1 cellular context compared by ENCODE assay signal in the genomic region with DNA sequence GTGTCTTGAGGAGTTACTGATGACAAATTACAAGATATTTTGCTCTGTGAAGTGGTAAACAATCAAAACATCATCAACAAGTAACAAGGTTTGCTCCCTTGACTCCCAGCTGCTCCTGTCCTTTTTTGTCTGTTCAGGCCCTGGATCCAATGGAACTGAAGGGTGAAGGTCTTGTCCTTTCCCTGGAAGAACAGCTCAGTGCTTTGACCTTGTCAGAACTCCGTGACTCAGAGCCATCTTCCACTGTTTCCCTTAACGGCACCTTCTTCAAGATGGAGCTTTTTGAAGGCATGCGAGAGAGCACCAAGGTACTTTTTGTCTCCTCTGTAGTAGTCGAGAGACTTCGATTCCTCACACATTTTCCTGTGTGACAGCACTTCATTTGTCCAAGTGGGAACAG.
TF ChIP-seq lines count a peak whose summit lies in the region.

No MANE protein-coding gene starts in this region.

TF ChIP-seq in WTC11, 78 proteins besides CTCF, POLR2A, EP300 and RAD21:
- TF ChIP-seq, protein P1, sequence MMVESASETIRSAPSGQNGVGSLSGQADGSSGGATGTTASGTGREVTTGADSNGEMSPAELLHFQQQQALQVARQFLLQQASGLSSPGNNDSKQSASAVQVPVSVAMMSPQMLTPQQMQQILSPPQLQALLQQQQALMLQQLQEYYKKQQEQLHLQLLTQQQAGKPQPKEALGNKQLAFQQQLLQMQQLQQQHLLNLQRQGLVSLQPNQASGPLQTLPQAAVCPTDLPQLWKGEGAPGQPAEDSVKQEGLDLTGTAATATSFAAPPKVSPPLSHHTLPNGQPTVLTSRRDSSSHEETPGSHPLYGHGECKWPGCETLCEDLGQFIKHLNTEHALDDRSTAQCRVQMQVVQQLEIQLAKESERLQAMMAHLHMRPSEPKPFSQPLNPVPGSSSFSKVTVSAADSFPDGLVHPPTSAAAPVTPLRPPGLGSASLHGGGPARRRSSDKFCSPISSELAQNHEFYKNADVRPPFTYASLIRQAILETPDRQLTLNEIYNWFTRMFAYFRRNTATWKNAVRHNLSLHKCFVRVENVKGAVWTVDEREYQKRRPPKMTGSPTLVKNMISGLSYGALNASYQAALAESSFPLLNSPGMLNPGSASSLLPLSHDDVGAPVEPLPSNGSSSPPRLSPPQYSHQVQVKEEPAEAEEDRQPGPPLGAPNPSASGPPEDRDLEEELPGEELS (CRISPR knock-in tag; IDR thresholded peaks at IDR 0.05), result no peak
- no peak for TF ChIP-seq TEAD1 (CRISPR knock-in tag; IDR thresholded peaks at IDR 0.05)
- no peak for TF ChIP-seq CREB1 (CRISPR knock-in tag; IDR thresholded peaks at IDR 0.05)
